In the genomic region with DNA sequence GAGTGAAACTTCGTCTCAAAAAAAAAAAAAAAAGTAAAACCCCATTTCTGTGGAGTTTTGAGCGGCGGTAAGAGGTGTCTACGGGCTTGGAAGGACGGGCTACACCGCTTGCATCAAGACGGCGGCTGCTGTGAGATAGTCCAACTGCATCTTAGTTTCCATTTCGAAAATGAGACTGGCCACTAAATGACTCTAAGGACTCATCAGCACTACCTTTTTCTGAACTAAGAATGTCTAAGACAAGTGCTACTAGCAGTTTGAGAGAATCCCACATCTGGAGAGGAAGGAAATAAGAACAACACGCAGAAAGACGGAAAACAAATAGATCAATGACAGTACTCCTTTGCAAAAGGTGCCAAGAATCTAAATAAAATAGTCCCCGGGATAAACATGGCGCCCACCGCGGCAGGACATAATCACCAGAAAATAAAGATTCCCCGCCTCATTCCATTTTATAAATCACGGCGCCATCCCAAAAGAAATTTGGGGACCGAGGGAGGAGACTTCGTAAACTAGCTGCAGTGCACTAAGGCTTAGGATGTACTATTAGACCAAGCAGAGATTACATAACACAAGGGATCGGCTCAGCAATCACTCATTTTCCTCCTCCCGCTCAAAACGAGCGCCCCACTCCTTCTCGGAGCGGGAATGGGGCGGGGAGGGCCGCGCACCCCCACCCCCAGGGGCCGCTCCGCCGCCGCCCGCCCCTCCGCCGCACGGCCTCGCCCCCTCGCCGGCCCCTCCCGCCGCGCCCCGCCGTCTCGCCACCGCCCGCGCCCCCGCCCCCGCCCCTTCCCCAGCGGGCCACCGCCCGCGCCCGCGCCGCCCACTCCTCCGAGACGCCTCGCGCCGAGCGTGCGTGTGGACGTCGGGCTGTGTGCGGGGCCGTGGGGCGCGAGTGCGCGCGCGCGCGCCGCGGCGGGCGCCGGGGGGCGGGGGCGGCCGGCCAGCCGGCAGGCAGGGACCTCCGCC, we compare ENCODE assay signal across 8 cellular contexts. TPM values are rescaled to one million over a fixed set of nuclear protein-coding genes. Genes with fewer than 3 reads are reported as not detected.
DNase-seq lines count a peak whose midpoint lies in the region; ATAC-seq and TF ChIP-seq lines count a peak whose summit lies in the region.

No MANE protein-coding gene starts in this region.

- H3K36me3 ChIP-seq in ascending aorta = no peaks in the 10 kb centered on the region
- H3K36me3 ChIP-seq in right atrium auricular region = no peaks in the 10 kb centered on the region
- H3K36me3 ChIP-seq in psoas muscle (ENCODE audit: insufficient read depth in 1 of 2, low read depth in 1 of 2) = peaks cover 0 to 3% of the 10 kb centered on the region in 2 donors

- H3K27ac ChIP-seq in ascending aorta (peak overlapping the region; percentile 84 to 86), right atrium auricular region (peak overlapping the region; percentile 89), psoas muscle (peak overlapping the region; percentile 85)

- H3K9me3 Mint-ChIP-seq in HFFc6 = no peaks in the 10 kb centered on the region

- H3K36me3 Mint-ChIP-seq in HFFc6 (ENCODE audit: low read depth) = peaks cover 5% of the 10 kb centered on the region; the same call in 1 of the 2 replicates

- TF ChIP-seq CTCF in HFFc6 (IDR thresholded peaks at IDR 0.05) (no peak), ascending aorta (IDR thresholded peaks at IDR 0.05) (no peak), right atrium auricular region (IDR thresholded peaks at IDR 0.05) (no peak), psoas muscle (IDR thresholded peaks at IDR 0.05) (no peak)

- H3K9me3 ChIP-seq in ascending aorta = no peaks in the 10 kb centered on the region
- H3K9me3 ChIP-seq in right atrium auricular region = no peaks in the 10 kb centered on the region
- H3K9me3 ChIP-seq in psoas muscle = no peaks in the 10 kb centered on the region

- H3K27me3 Mint-ChIP-seq in HFFc6 (ENCODE audit: insufficient read depth) = peaks cover 9% of the 10 kb centered on the region

- peak overlapping the region; percentile 78 for H3K27ac Mint-ChIP-seq in HFFc6

- H3K4me1 Mint-ChIP-seq in HFFc6 (ENCODE audit: low read depth) = peaks cover 18% of the 10 kb centered on the region

- intact Hi-C loops in ascending aorta (cut with DNase I) = loop anchor here (2.0 kb wide), 2 partner anchors 53 to 83 kb away; partner anchors contain the start of genes CGN and TUFT1
- intact Hi-C loops in psoas muscle (cut with DNase I) = loop anchor here in 1 of 2 donors (2.0 kb wide), 1 partner anchor 17 kb away; no protein-coding TSS in a partner anchor

- peak; percentile 29 for DNase-seq in DMS153 treated with DMSO at 0.1 percent for 48 hours (lab: John Stamatoyannopoulos, UW; ENCODE audit: unreplicated experiment)
- peak; percentile 90 for DNase-seq in HFFc6
- DNase-seq in NCI-H146 (lab: John Stamatoyannopoulos, UW) = peak; percentile 82
- peak; percentile 33 to 84 (median 58) for DNase-seq in T-helper 2 cell
- DNase-seq in ascending aorta (ENCODE audit: low spot score in 2 of 2) = peak in 1 of 2 donors; percentile 76
- peak; percentile 68 for DNase-seq in right atrium auricular region (ENCODE audit: low spot score)
- DNase-seq in psoas muscle = peak; percentile 76 to 84

- ATAC-seq in psoas muscle = peak; percentile 31 to 53 (median 40)
- ATAC-seq in HG02938 (IDR thresholded peaks at IDR 0.05; ENCODE audit: unreplicated experiment) = no peak

- H3K4me3 Mint-ChIP-seq in HFFc6 = peak overlapping the region; percentile 89

- H3K4me3 ChIP-seq in ascending aorta (peak overlapping the region; percentile 69 to 85), right atrium auricular region (peak overlapping the region; percentile 61 to 63), psoas muscle (peak overlapping the region; percentile 84)

- 1% methylated on average over 33 to 79 of the region's 87 CpGs for WGBS in psoas muscle, 3 donors

- H3K27me3 ChIP-seq in ascending aorta (no peaks in the 10 kb centered on the region), right atrium auricular region (no peaks in the 10 kb centered on the region), psoas muscle (ENCODE audit: insufficient read depth in 3 of 3, low read length in 2 of 3) (no peaks in the 10 kb centered on the region)

- H3K4me1 ChIP-seq in ascending aorta = peaks cover 4 to 18% of the 10 kb centered on the region in 2 donors
- H3K4me1 ChIP-seq in right atrium auricular region = peaks cover 0 to 27% of the 10 kb centered on the region in 2 donors
- H3K4me1 ChIP-seq in psoas muscle = peaks cover 15% of the 10 kb centered on the region

RNA-seq across cellular contexts. Expression of gene POGZ, which starts 1.1 kb away (rescaled TPM):
- 10 to 100 TPM; 34.9 to 40.3 (median 37.9) TPM for total RNA-seq in HFFc6 (2021; fragmentation: NEBNext Ultra II Directional; extraction: Animal tissue kit (Norgen Biotek cat#: 25700))
- total RNA-seq in ascending aorta = 18.1 TPM
- total RNA-seq in right atrium auricular region = 10 to 100 TPM; 21.8 to 29.2 TPM
- 10 to 100 TPM; 26.5 to 45.1 (median 41.8) TPM for total RNA-seq in psoas muscle
- 10 to 100 TPM in 1 of 3 donors, 1 to 10 TPM in 2; 6.7 to 13.8 (median 8.5) TPM for polyA plus RNA-seq in psoas muscle

RNA-seq across cellular contexts. Expression of gene CGN, which starts 53.0 kb away (rescaled TPM):
- under 1 TPM; 0.17 to 0.28 (median 0.21) TPM for total RNA-seq in HFFc6 (2021; fragmentation: NEBNext Ultra II Directional; extraction: Animal tissue kit (Norgen Biotek cat#: 25700))
- total RNA-seq in ascending aorta (not detected), right atrium auricular region (1 to 10 TPM; 3.3 to 5.4 TPM), psoas muscle (under 1 TPM in 2 of 4 donors, not detected in 2; 0.10 to 0.21 TPM)
- polyA plus RNA-seq in psoas muscle = under 1 TPM; 0.03 to 0.12 (median 0.05) TPM

RNA-seq across cellular contexts. Expression of gene PSMB4, which starts 58.8 kb away (rescaled TPM):
- total RNA-seq in HFFc6 (2021; fragmentation: NEBNext Ultra II Directional; extraction: Animal tissue kit (Norgen Biotek cat#: 25700)) = 100 to 1,000 TPM; 342 to 409 (median 371) TPM
- total RNA-seq in ascending aorta = 320 TPM
- 100 to 1,000 TPM; 179 to 204 TPM for total RNA-seq in right atrium auricular region
- 100 to 1,000 TPM; 149 to 285 (median 230) TPM for total RNA-seq in psoas muscle
- polyA plus RNA-seq in psoas muscle = 100 to 1,000 TPM; 354 to 521 (median 465) TPM
